13 cellular contexts compared by ENCODE assay signal in genomic region chr2:164694275-164694695, GRCh38.
"Had no signal": no experiment of that assay in that cellular context is flagged by ENCODE, and none has a peak within 500 bp of the region (broad histone marks: within the 10 kb centered on the region; RNA-seq: fewer than 3 reads in every experiment).

No MANE protein-coding gene starts in this region.

- H3K9me3 ChIP-seq: lower lobe of right lung, stomach, thoracic aorta had no signal

- H3K4me3 ChIP-seq: lower lobe of right lung, skin epidermis, stomach, thoracic aorta had no signal

- ATAC-seq: naive thymus-derived CD4-positive, alpha-beta T cell; T-helper 17 cell had no signal

- H3K27me3 ChIP-seq: stomach had no signal

- H3K27ac ChIP-seq: lower lobe of right lung, skin epidermis, thoracic aorta had no signal

- DNase-seq: activated CD4-positive, alpha-beta T cell treated with anti-CD3 and anti-CD28 coated beads for 1 hour; activated CD4-positive, alpha-beta T cell treated with anti-CD3 and anti-CD28 coated beads, Interleukin-2, amount 50 U/mL, for 48 hours; activated gamma-delta T cell treated with Interleukin-2 at 50 U/mL for 16 hours; activated naive CD8-positive, alpha-beta T cell treated with anti-CD3 and anti-CD28 coated beads for 36 hours; activated T-cell treated with anti-CD3 and anti-CD28 coated beads, Interleukin-2, amount 50 U/mL, for 48 hours; cerebellar nuclear complex; dermis blood vessel endothelial cell; lower lobe of right lung; naive thymus-derived CD4-positive, alpha-beta T cell; stomach; T-helper 17 cell had no signal
